In the genomic region with DNA sequence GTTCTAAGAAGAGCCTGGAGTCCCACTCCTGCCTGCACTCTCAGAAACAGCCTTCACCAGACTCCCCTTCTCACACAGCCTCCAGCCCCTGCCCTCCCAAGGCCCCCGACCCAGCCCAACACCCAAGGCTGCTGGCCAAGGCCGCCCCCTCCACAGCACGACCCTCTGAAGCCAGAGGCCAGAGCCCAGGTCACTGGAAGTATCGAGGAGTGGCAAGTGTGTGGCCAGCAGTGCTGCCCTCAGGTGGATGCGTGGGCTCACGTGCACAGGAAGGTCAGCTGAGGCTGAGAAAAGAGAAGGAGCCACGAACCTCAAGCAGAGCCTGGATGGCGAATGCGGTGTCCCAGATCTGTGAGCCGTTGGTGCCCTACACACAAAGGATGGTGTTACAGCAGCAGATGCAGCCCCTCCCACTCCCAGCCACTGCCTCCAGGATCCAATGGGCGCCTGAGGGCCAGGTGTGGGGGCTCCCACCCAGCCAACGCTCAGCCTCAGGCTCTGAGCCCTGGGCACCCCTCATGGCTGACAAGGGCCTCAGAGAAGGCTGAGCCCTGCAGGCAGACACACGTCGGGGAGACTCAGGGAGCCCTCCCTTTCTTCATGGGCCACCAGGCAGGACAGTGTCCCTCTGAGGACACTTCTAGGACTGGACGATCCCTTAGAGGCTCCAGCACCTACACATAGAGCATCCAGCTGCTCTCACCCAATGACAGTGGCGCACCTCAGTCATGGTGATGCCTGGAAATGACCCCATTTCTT, we compare ENCODE assay signal across 19 cellular contexts. TPM values are rescaled to one million over a fixed set of nuclear protein-coding genes. Genes with fewer than 3 reads are reported as not detected.
DNase-seq lines count a peak whose midpoint lies in the region; FAIRE-seq and TF ChIP-seq lines count a peak whose summit lies in the region.
"Had no signal": no experiment of that assay in that cellular context is flagged by ENCODE, and none has a peak within 500 bp of the region (broad histone marks: within the 10 kb centered on the region; RNA-seq: fewer than 3 reads in every experiment).

No MANE protein-coding gene starts in this region.

- DNase-seq in HuH-7 (ENCODE audit: low spot score): peak; percentile 29
- peak; percentile 66 for DNase-seq in chondrocyte (ENCODE audit: low spot score)
- DNase-seq in neural progenitor cell (ENCODE audit: low spot score): peak; percentile 19
- no peak for DNase-seq in NCI-H146 treated with DMSO at 0.1 percent for 48 hours (lab: John Stamatoyannopoulos, UW; ENCODE audit: unreplicated experiment)
- DNase-seq in osteoblast (ENCODE audit: insufficient read length, low spot score, missing footprints): no peak
- no peak for DNase-seq in transverse colon
- DNase-seq in HTR-8/SVneo (ENCODE audit: insufficient read length, low spot score): no peak
- DNase-seq: hippocampal formation; Karpas-422; NCI-H1417; NK-92 treated with Interleukin-12 subunit alpha and Interleukin-12 subunit beta, amount 100 ng/mL, for 24 hours; nucleus accumbens; stimulated activated CD4-positive, alpha-beta T cell treated with anti-CD3 and anti-CD28 coated beads, Interleukin-2, amount 100 ng/mL, for 24 hours; T-helper 1 cell had no signal

- H3K4me2 ChIP-seq in BLaER1 (no peak overlapping the region), neural progenitor cell (no peak overlapping the region), osteoblast (ENCODE audit: insufficient read depth, low read length) (no peak overlapping the region)

- H2AFZ ChIP-seq in neural progenitor cell (replicated peaks): no peak overlapping the region
- no peak overlapping the region for H2AFZ ChIP-seq in osteoblast (ENCODE audit: low read length)

- WGBS in transverse colon (ENCODE audit: low coverage in 1 of 2), 2 donors: 85% methylated on average over 16 of the region's 16 CpGs; no CpG with 5 or more reads in 1 of the 2 donors

- H3K4me1 ChIP-seq in BLaER1 (peaks cover 45% of the 10 kb centered on the region), neural progenitor cell (no peaks in the 10 kb centered on the region), osteoblast (ENCODE audit: insufficient read depth, low read length) (no peaks in the 10 kb centered on the region), transverse colon (no peaks in the 10 kb centered on the region)
- H3K4me1 ChIP-seq: adrenal gland had no signal

- TF ChIP-seq EP300 in transverse colon (IDR thresholded peaks at IDR 0.05; ENCODE audit: low read depth): no peak

- H3F3A ChIP-seq in neural progenitor cell (ENCODE audit: low read depth): no peaks in the 10 kb centered on the region

- H3K9me3 ChIP-seq in BLaER1 (no peaks in the 10 kb centered on the region), neural progenitor cell (ENCODE audit: low read depth) (no peaks in the 10 kb centered on the region), osteoblast (ENCODE audit: low read depth, low read length) (no peaks in the 10 kb centered on the region), transverse colon (no peaks in the 10 kb centered on the region)
- H3K9me3 ChIP-seq: adrenal gland had no signal

- in situ Hi-C loops in transverse colon (cut with MboI; ENCODE audit: low pct_ligation_motif_present in 1 of 4, low pct_unique_long_range_greater_than_20kb in 1 of 4, low sequenced_read_pairs in 3 of 4): no loop called here

- H3K9ac ChIP-seq in BLaER1 (0 out of 2 replicates have a peak overlapping the region, but pooled peaks have one; percentile 7), neural progenitor cell (no peak overlapping the region)

- H3K79me2 ChIP-seq in neural progenitor cell (ENCODE audit: low read depth) (no peaks in the 10 kb centered on the region), osteoblast (ENCODE audit: insufficient read depth, low read length) (no peaks in the 10 kb centered on the region)

- H3K4me3 Mint-ChIP-seq in chondrocyte (ENCODE audit: unreplicated experiment) (no peak overlapping the region), neural progenitor cell (no peak overlapping the region)
- H3K4me3 Mint-ChIP-seq: central memory CD8-positive, alpha-beta T cell had no signal

- intact Hi-C loops in transverse colon (cut with DNase I; ENCODE audit: low total_unique reads): no loop called here

- H3K4me1 Mint-ChIP-seq in chondrocyte (ENCODE audit: low read depth): peaks cover 7% of the 10 kb centered on the region
- H3K4me1 Mint-ChIP-seq in neural progenitor cell: no peaks in the 10 kb centered on the region
- H3K4me1 Mint-ChIP-seq: central memory CD8-positive, alpha-beta T cell had no signal

- H3K27me3 Mint-ChIP-seq in chondrocyte (ENCODE audit: low read depth) (no peaks in the 10 kb centered on the region), neural progenitor cell (ENCODE audit: insufficient read depth, low read depth) (peaks cover 8% of the 10 kb centered on the region)
- H3K27me3 Mint-ChIP-seq: central memory CD8-positive, alpha-beta T cell had no signal

- peaks cover 11% of the 10 kb centered on the region; the same call in 1 of the 2 replicates for H4K20me1 ChIP-seq in BLaER1
- H4K20me1 ChIP-seq in neural progenitor cell (ENCODE audit: low read depth): no peaks in the 10 kb centered on the region
- H4K20me1 ChIP-seq in osteoblast (ENCODE audit: insufficient read depth, low read length): no peaks in the 10 kb centered on the region

- H3K4me3 ChIP-seq in BLaER1: no peak overlapping the region
- H3K4me3 ChIP-seq in neural progenitor cell: no peak overlapping the region
- H3K4me3 ChIP-seq in osteoblast (ENCODE audit: insufficient read depth, low read length): no peak overlapping the region
- no peak overlapping the region for H3K4me3 ChIP-seq in transverse colon
- H3K4me3 ChIP-seq: adrenal gland had no signal

- no peak overlapping the region for H3K27ac Mint-ChIP-seq in chondrocyte (ENCODE audit: unreplicated experiment)
- H3K27ac Mint-ChIP-seq in neural progenitor cell: no peak overlapping the region
- H3K27ac Mint-ChIP-seq: activated T-helper 2 cell treated with anti-CD3 and anti-CD28 coated beads, Interferon-gamma antibody, Interleukin-2, Interleukin-4, amounts not matched to agents 10 μg/mL and 5 μg/mL and 100 μg/mL, durations not matched to agents 14 hours and 24 hours and 36 hours had no signal

- no peaks in the 10 kb centered on the region for H3K27me3 ChIP-seq in BLaER1
- H3K27me3 ChIP-seq in neural progenitor cell: no peaks in the 10 kb centered on the region
- no peaks in the 10 kb centered on the region for H3K27me3 ChIP-seq in osteoblast (ENCODE audit: insufficient read depth, low read length)
- H3K27me3 ChIP-seq in transverse colon: no peaks in the 10 kb centered on the region
- H3K27me3 ChIP-seq: adrenal gland had no signal

- no peak for FAIRE-seq in HTR-8/SVneo (lab: Jason Lieb, UNC)
- FAIRE-seq: endometrium had no signal

- no peaks in the 10 kb centered on the region for H3K9me3 Mint-ChIP-seq in chondrocyte (ENCODE audit: low read depth)
- no peaks in the 10 kb centered on the region for H3K9me3 Mint-ChIP-seq in neural progenitor cell
- H3K9me3 Mint-ChIP-seq: activated T-helper 2 cell treated with anti-CD3 and anti-CD28 coated beads, Interferon-gamma antibody, Interleukin-2, Interleukin-4, amounts not matched to agents 10 μg/mL and 5 μg/mL and 100 μg/mL, durations not matched to agents 14 hours and 24 hours and 36 hours; central memory CD8-positive, alpha-beta T cell had no signal

- H3K36me3 Mint-ChIP-seq in chondrocyte (ENCODE audit: low read depth) (peaks cover 19% of the 10 kb centered on the region), neural progenitor cell (peaks cover 13% of the 10 kb centered on the region)

- H3K27ac ChIP-seq in BLaER1 (peak overlapping the region; percentile 22; the same call in 1 of the 2 replicates), neural progenitor cell (no peak overlapping the region), osteoblast (ENCODE audit: low read depth, low read length) (no peak overlapping the region), transverse colon (no peak overlapping the region)
- H3K27ac ChIP-seq: adrenal gland had no signal

- peak; percentile 20 for TF ChIP-seq CTCF in chondrocyte (IDR thresholded peaks at IDR 0.05)
- TF ChIP-seq CTCF in neural progenitor cell (IDR thresholded peaks at IDR 0.05): peak; percentile 26
- no peak for TF ChIP-seq CTCF in osteoblast (IDR thresholded peaks at IDR 0.05; ENCODE audit: extremely low read depth, low read depth, low read length)
- TF ChIP-seq CTCF in transverse colon (IDR thresholded peaks at IDR 0.05): no peak

- no peak for TF ChIP-seq POLR2A in transverse colon (IDR thresholded peaks at IDR 0.05)

- peaks cover 34% of the 10 kb centered on the region for H3K36me3 ChIP-seq in BLaER1
- no peaks in the 10 kb centered on the region for H3K36me3 ChIP-seq in neural progenitor cell
- peaks cover under 1% of the 10 kb centered on the region for H3K36me3 ChIP-seq in osteoblast (ENCODE audit: insufficient read depth, low read length)
- peaks cover 0 to 27% (median 7%) of the 10 kb centered on the region in 4 donors for H3K36me3 ChIP-seq in transverse colon

RNA-seq across cellular contexts. Expression of gene LSS, which starts 18.0 kb away (rescaled TPM):
- total RNA-seq in chondrocyte (93.2 to 110 TPM (median 107 TPM) in 3 replicates), neural progenitor cell (ENCODE audit: low replicate concordance) (26.7 and 90.5 TPM in 2 replicates), osteoblast (122 and 145 TPM in 2 replicates), transverse colon (10 to 100 TPM; 53.2 to 75.2 (median 62.3) TPM)

RNA-seq across cellular contexts. Expression of gene SPATC1L, which starts 26.3 kb away (rescaled TPM):
- total RNA-seq in chondrocyte (14.0 to 18.5 TPM (median 14.1 TPM) in 3 replicates), neural progenitor cell (ENCODE audit: low replicate concordance) (5.1 and 20.2 TPM in 2 replicates), osteoblast (3.2 and 6.9 TPM in 2 replicates), transverse colon (10 to 100 TPM in 1 of 4 donors, 1 to 10 TPM in 2, not detected in 1; 1.2 to 11.0 (median 8.5) TPM)

RNA-seq across cellular contexts. Expression of gene FTCD, which starts 55.2 kb away (rescaled TPM):
- total RNA-seq in chondrocyte (1.7 to 4.1 TPM (median 1.7 TPM) in 3 replicates), neural progenitor cell (ENCODE audit: low replicate concordance) (0.96 TPM in 1 of 2 replicates, not detected in the other), osteoblast (0.29 and 0.36 TPM in 2 replicates), transverse colon (not detected)

Comparison
In these comparisons a context has a peak if more than half of its experiments do, and no peak if none do; other contexts are left out.
1. DNase-seq: peak in HuH-7 (single experiment), chondrocyte (single experiment) and neural progenitor cell (single experiment); none in NCI-H146 treated with DMSO at 0.1 percent for 48 hours (single experiment), osteoblast (single experiment), transverse colon (single experiment) and HTR-8/SVneo (single experiment).
2. CTCF ChIP-seq: peak in chondrocyte (single experiment) and neural progenitor cell (single experiment); none in osteoblast (single experiment) and transverse colon (0 of 5).